8 cellular contexts compared by ENCODE assay signal in the genomic region with DNA sequence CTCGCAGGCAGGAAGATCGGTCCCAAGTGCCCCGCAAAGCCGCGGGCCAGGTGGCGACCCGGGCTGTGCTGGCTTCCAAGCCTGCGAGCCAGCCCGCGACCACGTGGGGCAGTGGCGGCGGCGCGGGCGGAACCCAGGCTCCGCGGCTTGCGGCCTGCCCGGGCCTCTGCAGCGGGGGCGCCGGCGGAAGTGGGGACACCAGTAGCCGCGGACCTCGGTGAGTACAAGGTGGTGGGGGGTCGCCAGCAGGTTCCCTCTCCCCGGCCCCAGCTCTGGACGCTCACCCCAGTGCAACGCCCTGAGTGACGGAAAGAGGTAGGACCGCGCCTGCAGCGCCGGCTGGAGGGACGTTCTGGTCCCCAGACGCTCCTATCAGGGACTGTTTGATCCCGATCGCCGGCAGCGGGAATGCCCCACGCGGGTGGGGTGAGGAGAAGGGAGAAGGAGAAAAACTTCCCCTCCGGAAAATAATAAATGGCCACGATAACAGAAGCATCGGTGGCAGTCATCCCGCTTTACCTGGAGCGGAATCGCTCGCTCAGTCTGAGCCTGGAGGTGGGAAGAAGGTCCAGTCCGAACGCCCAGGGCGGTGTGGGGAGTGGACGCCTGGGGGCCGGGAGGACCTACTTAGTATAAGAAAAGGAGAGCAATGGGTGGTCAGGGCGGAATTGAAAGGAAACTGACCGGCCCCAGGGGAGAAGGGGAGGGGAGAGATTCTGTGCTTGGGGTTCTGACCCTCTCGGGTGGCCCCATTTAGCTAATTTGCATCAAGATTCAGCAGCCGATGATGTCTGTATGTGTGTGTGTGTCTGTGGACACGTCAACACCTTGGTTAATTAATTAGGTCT. TPM values are rescaled to one million over a fixed set of nuclear protein-coding genes. Genes with fewer than 3 reads are reported as not detected.
DNase-seq lines count a peak whose midpoint lies in the region; ATAC-seq and TF ChIP-seq lines count a peak whose summit lies in the region.

Gene GEMIN7 (plus strand): TSS at position 198 of the 848 bp plus-strand sequence. CDS start 10,855 bp downstream, outside the sequence.

- peak within 1 kb of the TSS; percentile 78 to 94 (median 87) for H3K4me3 ChIP-seq in liver (ENCODE audit: low read depth in 1 of 3, low read length in 3 of 3)

- under 1% methylated on average over 61 of the region's 61 CpGs for WGBS in liver

- H3K27ac ChIP-seq in liver (ENCODE audit: low read depth in 1 of 2, low read length in 2 of 2): peak within 1 kb of the TSS; percentile 52 to 74

- ATAC-seq in HG02973 (IDR thresholded peaks at IDR 0.05; ENCODE audit: unreplicated experiment) (peak; percentile 24), GM21723 (IDR thresholded peaks at IDR 0.05; ENCODE audit: unreplicated experiment) (no peak)

- peaks cover 0 to 8% (median 6%) of the 10 kb centered on the region in 4 donors for H3K36me3 ChIP-seq in liver (ENCODE audit: control insufficient read depth in 4 of 4, insufficient read depth in 3 of 4, low read depth in 1 of 4, low read length in 3 of 4)

- peak in 1 of 2 donors; percentile 5 for TF ChIP-seq RAD21 in liver (IDR thresholded peaks at IDR 0.05)

- no peaks in the 10 kb centered on the region for H3K27me3 ChIP-seq in liver (ENCODE audit: control insufficient read depth in 4 of 4, insufficient read depth in 4 of 4, low read length in 3 of 4)

- TF ChIP-seq CTCF in liver (IDR thresholded peaks at IDR 0.05; ENCODE audit: low read depth, low read length, missing input control): no peak

- peak within 1 kb of the TSS; percentile 81 to 85 for H3K9ac ChIP-seq in liver (ENCODE audit: low read depth in 1 of 2, low read length in 2 of 2)

- H3K4me1 ChIP-seq in liver (ENCODE audit: control insufficient read depth in 4 of 4, insufficient read depth in 4 of 4, low read length in 3 of 4): peaks cover 6 to 28% (median 19%) of the 10 kb centered on the region in 4 donors

- DNase-seq in DMS53 (lab: John Stamatoyannopoulos, UW): peak; percentile 87
- peak; percentile 34 to 88 for DNase-seq in NCI-H526 (lab: John Stamatoyannopoulos, UW)
- DNase-seq in activated CD4-positive, alpha-beta T cell treated with anti-CD3 and anti-CD28 coated beads, Interleukin-2, amount 50 U/mL, for 24 hours (ENCODE audit: low read depth in 1 of 2, low spot score in 1 of 2): peak; percentile 73 to 77
- DNase-seq in dermis microvascular lymphatic vessel endothelial cell (ENCODE audit: low read depth in 2 of 2): peak in 1 of 2 donors; percentile 81
- DNase-seq in stimulated activated CD4-positive, alpha-beta T cell treated with anti-CD3 and anti-CD28 coated beads, Interleukin-4, amount 100 ng/mL, for 24 hours: peak; percentile 84

- no peaks in the 10 kb centered on the region for H3K9me3 ChIP-seq in liver (ENCODE audit: control insufficient read depth in 4 of 4, low read length in 3 of 4)

TF ChIP-seq in liver, 16 proteins besides CTCF, POLR2A, EP300 and RAD21:
- TF ChIP-seq FOXA2 (IDR thresholded peaks at IDR 0.05): no peak
- TF ChIP-seq SP1 (IDR thresholded peaks at IDR 0.05): no peak
- TF ChIP-seq, protein P1, sequence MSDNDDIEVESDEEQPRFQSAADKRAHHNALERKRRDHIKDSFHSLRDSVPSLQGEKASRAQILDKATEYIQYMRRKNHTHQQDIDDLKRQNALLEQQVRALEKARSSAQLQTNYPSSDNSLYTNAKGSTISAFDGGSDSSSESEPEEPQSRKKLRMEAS (IDR thresholded peaks at IDR 0.05): no peak
- no peak for TF ChIP-seq NR2F2 (IDR thresholded peaks at IDR 0.05)
- TF ChIP-seq HNF4A (conservative IDR thresholded peaks at IDR 0.05): no peak
- TF ChIP-seq GABPA (IDR thresholded peaks at IDR 0.05 in 1 of 2, conservative IDR thresholded peaks at IDR 0.05 in 1 of 2): peak; percentile 74 to 90
- TF ChIP-seq EGR1 (IDR thresholded peaks at IDR 0.05; ENCODE audit: low read depth in 2 of 2): no peak
- TF ChIP-seq ZBTB33 (IDR thresholded peaks at IDR 0.05): no peak
- no peak for TF ChIP-seq JUND (IDR thresholded peaks at IDR 0.05)
- no peak for TF ChIP-seq HNF4G (IDR thresholded peaks at IDR 0.05)
- TF ChIP-seq, protein P2, sequence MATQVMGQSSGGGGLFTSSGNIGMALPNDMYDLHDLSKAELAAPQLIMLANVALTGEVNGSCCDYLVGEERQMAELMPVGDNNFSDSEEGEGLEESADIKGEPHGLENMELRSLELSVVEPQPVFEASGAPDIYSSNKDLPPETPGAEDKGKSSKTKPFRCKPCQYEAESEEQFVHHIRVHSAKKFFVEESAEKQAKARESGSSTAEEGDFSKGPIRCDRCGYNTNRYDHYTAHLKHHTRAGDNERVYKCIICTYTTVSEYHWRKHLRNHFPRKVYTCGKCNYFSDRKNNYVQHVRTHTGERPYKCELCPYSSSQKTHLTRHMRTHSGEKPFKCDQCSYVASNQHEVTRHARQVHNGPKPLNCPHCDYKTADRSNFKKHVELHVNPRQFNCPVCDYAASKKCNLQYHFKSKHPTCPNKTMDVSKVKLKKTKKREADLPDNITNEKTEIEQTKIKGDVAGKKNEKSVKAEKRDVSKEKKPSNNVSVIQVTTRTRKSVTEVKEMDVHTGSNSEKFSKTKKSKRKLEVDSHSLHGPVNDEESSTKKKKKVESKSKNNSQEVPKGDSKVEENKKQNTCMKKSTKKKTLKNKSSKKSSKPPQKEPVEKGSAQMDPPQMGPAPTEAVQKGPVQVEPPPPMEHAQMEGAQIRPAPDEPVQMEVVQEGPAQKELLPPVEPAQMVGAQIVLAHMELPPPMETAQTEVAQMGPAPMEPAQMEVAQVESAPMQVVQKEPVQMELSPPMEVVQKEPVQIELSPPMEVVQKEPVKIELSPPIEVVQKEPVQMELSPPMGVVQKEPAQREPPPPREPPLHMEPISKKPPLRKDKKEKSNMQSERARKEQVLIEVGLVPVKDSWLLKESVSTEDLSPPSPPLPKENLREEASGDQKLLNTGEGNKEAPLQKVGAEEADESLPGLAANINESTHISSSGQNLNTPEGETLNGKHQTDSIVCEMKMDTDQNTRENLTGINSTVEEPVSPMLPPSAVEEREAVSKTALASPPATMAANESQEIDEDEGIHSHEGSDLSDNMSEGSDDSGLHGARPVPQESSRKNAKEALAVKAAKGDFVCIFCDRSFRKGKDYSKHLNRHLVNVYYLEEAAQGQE (IDR thresholded peaks at IDR 0.05): peak; percentile 15
- TF ChIP-seq, protein P3, sequence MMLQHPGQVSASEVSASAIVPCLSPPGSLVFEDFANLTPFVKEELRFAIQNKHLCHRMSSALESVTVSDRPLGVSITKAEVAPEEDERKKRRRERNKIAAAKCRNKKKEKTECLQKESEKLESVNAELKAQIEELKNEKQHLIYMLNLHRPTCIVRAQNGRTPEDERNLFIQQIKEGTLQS (IDR thresholded peaks at IDR 0.05): no peak
- TF ChIP-seq YY1 (IDR thresholded peaks at IDR 0.05): no peak
- no peak for TF ChIP-seq TAF1 (conservative IDR thresholded peaks at IDR 0.05)

RNA-seq across cellular contexts. Expression of gene GEMIN7, which starts in this region (rescaled TPM):
- 17.7 and 22.0 TPM in 2 replicates for total RNA-seq in dermis microvascular lymphatic vessel endothelial cell
- 10 to 100 TPM; 10.0 to 16.2 TPM for total RNA-seq in liver
- 10 to 100 TPM; 22.7 to 25.2 TPM for polyA plus RNA-seq in liver
